Comparison of ENCODE assay signal across 21 cellular contexts in genomic region chr6:99114769-99115406, GRCh38.
DNase-seq lines count a peak whose midpoint lies in the region; ATAC-seq, FAIRE-seq and TF ChIP-seq lines count a peak whose summit lies in the region.
"Had no signal": no experiment of that assay in that cellular context is flagged by ENCODE, and none has a peak within 500 bp of the region (broad histone marks: within the 10 kb centered on the region; RNA-seq: fewer than 3 reads in every experiment).

No MANE protein-coding gene starts in this region.

- BruUV-seq in mammary epithelial cell (replicated peaks; lab: Mats Ljungman, UMichigan): no TSS peak
- BruUV-seq in MCF 10A (replicated peaks; lab: Mats Ljungman, UMichigan): no TSS peak
- no TSS peak for BruUV-seq in GM12878 (replicated peaks; lab: Mats Ljungman, UMichigan)

- H3K4me2 ChIP-seq in mammary epithelial cell (ENCODE audit: insufficient read depth, low read depth, low read length): no peak overlapping the region
- no peak overlapping the region for H3K4me2 ChIP-seq in GM12878 (ENCODE audit: control insufficient read depth, insufficient read depth)
- H3K4me2 ChIP-seq: SK-N-SH had no signal

- H2AFZ ChIP-seq in mammary epithelial cell (ENCODE audit: low read depth, low read length) (no peak overlapping the region), GM12878 (ENCODE audit: control insufficient read depth, low read depth, low read length) (no peak overlapping the region)

- TF ChIP-seq CTCF in mammary epithelial cell (conservative IDR thresholded peaks at IDR 0.05 in 1 of 2, IDR thresholded peaks at IDR 0.05 in 1 of 2; ENCODE audit: extremely low read depth in 1 of 2, insufficient read depth in 1 of 2, low read depth in 1 of 2, low read length in 2 of 2): no peak
- no peak for TF ChIP-seq CTCF in MCF 10A (IDR thresholded peaks at IDR 0.05; ENCODE audit: unreplicated experiment)
- TF ChIP-seq CTCF in GM12878 (IDR thresholded peaks at IDR 0.05 in 2 of 3, conservative IDR thresholded peaks at IDR 0.05 in 1 of 3; ENCODE audit: control insufficient read depth in 2 of 3, extremely low read depth in 1 of 3, insufficient read depth in 1 of 3, low read depth in 3 of 3, low read length in 3 of 3): no peak

- H3K9me3 ChIP-seq in mammary epithelial cell (replicated peaks; ENCODE audit: insufficient read depth, low read length) (no peaks in the 10 kb centered on the region), GM12878 (replicated peaks; ENCODE audit: control insufficient read depth, insufficient read depth, low read length) (no peaks in the 10 kb centered on the region)
- H3K9me3 ChIP-seq: SK-N-SH had no signal

- POLR2A ChIA-PET in MCF 10A (lab: Yijun Ruan, JAX): no interaction called here
- POLR2A ChIA-PET in GM12878 (lab: Charles Lee): no interaction called here

- peak; percentile 70 for DNase-seq in mammary epithelial cell
- no peak for DNase-seq in MCF 10A (ENCODE audit: unreplicated experiment)
- no peak for DNase-seq in GM12878 (ENCODE audit: low read depth, low spot score)
- DNase-seq in OCI-M2 (lab: John Stamatoyannopoulos, UW; ENCODE audit: unreplicated experiment): no peak
- DNase-seq in posterior cingulate gyrus: no peak
- no peak for DNase-seq in activated CD8-positive, alpha-beta memory T cell treated with anti-CD3 and anti-CD28 coated beads, Interleukin-2, amount 10 ng/mL, durations not matched to agents 7 days and 5 days
- DNase-seq: CD4-positive, CD25-positive, alpha-beta regulatory T cell; DMS79; NCI-H1048; NCI-H146; NCI-H2107; NCI-H345; NCI-H526 treated with DMSO at 0.1 percent for 48 hours; SK-N-SH had no signal

- H3K27me3 ChIP-seq in mammary epithelial cell (ENCODE audit: insufficient read depth, low read length) (peaks cover 4% of the 10 kb centered on the region), GM12878 (replicated peaks in 1 of 2; ENCODE audit: control insufficient read depth in 2 of 2, insufficient read depth in 2 of 2, low read length in 1 of 2) (no peaks in the 10 kb centered on the region; a peak in 1 of 4 replicates)

- H3K27me3 Mint-ChIP-seq in MCF 10A (ENCODE audit: insufficient read depth, unreplicated experiment): peaks cover 87% of the 10 kb centered on the region
- H3K27me3 Mint-ChIP-seq in activated CD8-positive, alpha-beta memory T cell treated with anti-CD3 and anti-CD28 coated beads, Interleukin-2, amount 10 ng/mL, durations not matched to agents 7 days and 5 days: peaks cover 48% of the 10 kb centered on the region

- SMC1A ChIA-PET in GM12878 (lab: Charles Lee; ENCODE audit: uncharacterized antibody, unreplicated experiment): no interaction called here

- TF ChIP-seq EP300 in GM12878 (IDR thresholded peaks at IDR 0.05; ENCODE audit: borderline replicate concordance in 1 of 2, control insufficient read depth in 1 of 2, low read depth in 2 of 2, low read length in 2 of 2): no peak

- no peak overlapping the region for H3K27ac Mint-ChIP-seq in MCF 10A (ENCODE audit: low read depth, unreplicated experiment)
- no peak overlapping the region for H3K27ac Mint-ChIP-seq in activated CD8-positive, alpha-beta memory T cell treated with anti-CD3 and anti-CD28 coated beads, Interleukin-2, amount 10 ng/mL, durations not matched to agents 7 days and 5 days
- H3K27ac Mint-ChIP-seq: CD4-positive, CD25-positive, alpha-beta regulatory T cell had no signal

- H3K4me1 ChIP-seq in mammary epithelial cell (ENCODE audit: insufficient read depth, low read length) (no peaks in the 10 kb centered on the region), GM12878 (ENCODE audit: control insufficient read depth, insufficient read depth, low read length) (no peaks in the 10 kb centered on the region)

- ATAC-seq in HG02885 (IDR thresholded peaks at IDR 0.05; ENCODE audit: poor library complexity, unreplicated experiment): peak; percentile 43
- ATAC-seq in GM12878: peak; percentile 73
- ATAC-seq in activated CD8-positive, alpha-beta memory T cell treated with anti-CD3 and anti-CD28 coated beads, Interleukin-2, amount 10 ng/mL, durations not matched to agents 7 days and 5 days: no peak
- ATAC-seq: K562, Panc1, Right ventricle myocardium inferior had no signal

- H3K4me3 ChIP-seq in mammary epithelial cell (replicated peaks in 1 of 3; ENCODE audit: insufficient read depth in 1 of 3, low read depth in 2 of 3, low read length in 3 of 3) (no peak overlapping the region), GM12878 (no peak overlapping the region)
- H3K4me3 ChIP-seq: K562 had no signal

- H3K36me3 ChIP-seq in mammary epithelial cell (ENCODE audit: insufficient read depth, low read length) (no peaks in the 10 kb centered on the region), GM12878 (ENCODE audit: control insufficient read depth in 2 of 2, insufficient read depth in 2 of 2, low read length in 1 of 2) (no peaks in the 10 kb centered on the region)

- TF ChIP-seq POLR2A in GM12878 (IDR thresholded peaks at IDR 0.05; ENCODE audit: low read depth, low read length): no peak

- CTCF ChIA-PET in mammary epithelial cell (lab: Charles Lee; ENCODE audit: low non-redundant PET): no interaction called here
- CTCF ChIA-PET in MCF 10A (lab: Yijun Ruan, JAX): interaction anchor here (0.6 kb wide), 1 partner anchor 1131 kb away, joined by 3 read pairs; no protein-coding TSS in a partner anchor
- CTCF ChIA-PET in GM12878 (lab: Yijun Ruan, JAX): no interaction called here
- CTCF ChIA-PET in activated CD8-positive, alpha-beta memory T cell treated with anti-CD3 and anti-CD28 coated beads, Interleukin-2, amount 10 ng/mL, durations not matched to agents 7 days and 5 days (lab: Charles Lee): no interaction called here

- RAD21 ChIA-PET in GM12878 (lab: Charles Lee; ENCODE audit: unreplicated experiment): no interaction called here

- no peak overlapping the region for H3K4me3 Mint-ChIP-seq in MCF 10A (ENCODE audit: unreplicated experiment)
- no peak overlapping the region for H3K4me3 Mint-ChIP-seq in activated CD8-positive, alpha-beta memory T cell treated with anti-CD3 and anti-CD28 coated beads, Interleukin-2, amount 10 ng/mL, durations not matched to agents 7 days and 5 days
- H3K4me3 Mint-ChIP-seq: CD4-positive, CD25-positive, alpha-beta regulatory T cell had no signal

- no peak for TF ChIP-seq RAD21 in GM12878 (IDR thresholded peaks at IDR 0.05; ENCODE audit: insufficient read depth, low read depth, low read length)

- WGBS in mammary epithelial cell (ENCODE audit: low coverage, missing lambda C conversion rate): 58% methylated on average over 5 of the region's 5 CpGs
- 7% methylated on average over 5 of the region's 5 CpGs for WGBS in GM12878 (ENCODE audit: insufficient coverage, insufficient replicate concordance, low lambda C conversion rate, missing lambda C conversion rate)

- no peak for FAIRE-seq in GM12878 (lab: Jason Lieb, UNC)
- FAIRE-seq: GM12891, H1, HTR-8/SVneo, K562 had no signal

- H3K4me1 Mint-ChIP-seq in MCF 10A (ENCODE audit: insufficient read depth, unreplicated experiment): no peaks in the 10 kb centered on the region
- H3K4me1 Mint-ChIP-seq in activated CD8-positive, alpha-beta memory T cell treated with anti-CD3 and anti-CD28 coated beads, Interleukin-2, amount 10 ng/mL, durations not matched to agents 7 days and 5 days: no peaks in the 10 kb centered on the region
- H3K4me1 Mint-ChIP-seq: CD4-positive, CD25-positive, alpha-beta regulatory T cell had no signal

- no peaks in the 10 kb centered on the region for H3K9me3 Mint-ChIP-seq in MCF 10A (ENCODE audit: unreplicated experiment)
- no peaks in the 10 kb centered on the region for H3K9me3 Mint-ChIP-seq in activated CD8-positive, alpha-beta memory T cell treated with anti-CD3 and anti-CD28 coated beads, Interleukin-2, amount 10 ng/mL, durations not matched to agents 7 days and 5 days (ENCODE audit: low read depth)
- H3K9me3 Mint-ChIP-seq: CD4-positive, CD25-positive, alpha-beta regulatory T cell had no signal

- no peaks in the 10 kb centered on the region for H3K79me2 ChIP-seq in mammary epithelial cell (ENCODE audit: insufficient read depth, low read length)
- no peaks in the 10 kb centered on the region for H3K79me2 ChIP-seq in GM12878 (ENCODE audit: control insufficient read depth, insufficient read depth, low read length)

- in situ Hi-C loops in mammary epithelial cell (cut with MboI; ENCODE audit: low sequenced_read_pairs in 2 of 2): no loop called here
- in situ Hi-C loops in GM12878 (cut with MboI): loop anchor here (25.0 kb wide), 1 partner anchor 1628 kb away; no protein-coding TSS in a partner anchor

- H3K36me3 Mint-ChIP-seq in MCF 10A (ENCODE audit: insufficient read depth, unreplicated experiment): no peaks in the 10 kb centered on the region
- H3K36me3 Mint-ChIP-seq in activated CD8-positive, alpha-beta memory T cell treated with anti-CD3 and anti-CD28 coated beads, Interleukin-2, amount 10 ng/mL, durations not matched to agents 7 days and 5 days: no peaks in the 10 kb centered on the region
- H3K36me3 Mint-ChIP-seq: CD4-positive, CD25-positive, alpha-beta regulatory T cell had no signal

- H3K9ac ChIP-seq in mammary epithelial cell (ENCODE audit: insufficient read depth, low read length): no peak overlapping the region
- H3K9ac ChIP-seq in GM12878 (ENCODE audit: control insufficient read depth, insufficient read depth, low read length): no peak overlapping the region
- H3K9ac ChIP-seq: SK-N-SH had no signal

- H3K27ac ChIP-seq in mammary epithelial cell (ENCODE audit: insufficient read depth, low read depth, low read length): no peak overlapping the region
- H3K27ac ChIP-seq in GM12878 (ENCODE audit: control insufficient read depth, insufficient read depth): no peak overlapping the region

- H4K20me1 ChIP-seq in mammary epithelial cell (ENCODE audit: insufficient read depth, low read length) (no peaks in the 10 kb centered on the region), GM12878 (ENCODE audit: control insufficient read depth, insufficient read depth) (no peaks in the 10 kb centered on the region)

- intact Hi-C loops in mammary epithelial cell (cut with micrococcal nuclease) (no loop called here), MCF 10A (cut with micrococcal nuclease) (loop anchor here (5.0 kb wide), 1 partner anchor 1063 kb away; no protein-coding TSS in a partner anchor), GM12878 (cut with micrococcal nuclease; ENCODE audit: unreplicated experiment) (loop anchor here (5.0 to 10.0 kb wide), 3 partner anchors 268 to 1410 kb away; no protein-coding TSS in a partner anchor), posterior cingulate gyrus (cut with DNase I) (loop anchor here (5.0 to 10.0 kb wide), 3 partner anchors 268 to 1928 kb away; no protein-coding TSS in a partner anchor)

- dilution Hi-C loops in mammary epithelial cell (cut with HindIII; ENCODE audit: low sequenced_read_pairs): no loop called here

TF ChIP-seq in GM12878, 131 proteins besides CTCF, POLR2A, EP300 and RAD21 (continues in another document):
- TF ChIP-seq IRF3 (IDR thresholded peaks at IDR 0.05): no peak
